Comparison of ENCODE assay signal across 1 cellular context in the genomic region with DNA sequence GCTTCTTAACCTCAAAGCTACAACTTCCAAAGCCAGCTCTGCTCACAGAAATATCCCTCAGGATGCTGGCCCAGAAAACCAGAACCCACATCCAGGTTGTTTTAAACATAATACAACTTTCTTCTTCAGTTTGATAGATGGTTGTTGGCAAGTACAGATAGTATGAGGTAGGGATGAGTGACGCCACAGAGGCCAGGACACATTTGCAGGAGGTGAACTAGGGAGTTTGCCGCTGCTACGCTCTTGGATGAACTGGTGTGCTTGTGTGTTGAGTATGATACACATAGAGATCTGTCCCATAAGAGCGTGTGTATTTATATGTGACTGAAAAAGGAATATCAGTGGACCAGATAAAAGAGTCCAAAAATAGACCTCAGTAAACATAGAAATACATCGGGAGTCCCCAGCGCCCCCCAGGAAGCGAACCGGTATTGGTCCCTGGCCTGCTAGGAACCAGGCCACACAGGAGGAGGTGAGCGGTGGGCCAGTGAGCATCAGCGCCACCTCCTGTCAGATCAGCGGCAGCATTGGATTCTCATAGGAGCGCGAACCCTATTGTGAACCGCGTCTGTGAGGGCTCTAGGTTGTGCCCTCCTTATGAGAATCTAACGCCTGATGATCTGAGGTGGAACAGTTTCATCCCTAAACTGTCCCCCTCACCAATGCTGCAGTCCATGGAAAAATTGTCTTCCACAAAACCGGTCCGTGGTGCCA.
TF ChIP-seq lines count a peak whose summit lies in the region.

No MANE protein-coding gene starts in this region.

TF ChIP-seq in GM23338, 12 proteins besides CTCF, POLR2A, EP300 and RAD21 (continued from another document):
- TF ChIP-seq STAT1 (IDR thresholded peaks at IDR 0.05; ENCODE audit: unreplicated experiment) (no peak), ZNF114 (CRISPR knock-in tag; IDR thresholded peaks at IDR 0.05) (no peak)
TF ChIP-seq in GM23338: peak in this region for 0.
